In the genomic region with DNA sequence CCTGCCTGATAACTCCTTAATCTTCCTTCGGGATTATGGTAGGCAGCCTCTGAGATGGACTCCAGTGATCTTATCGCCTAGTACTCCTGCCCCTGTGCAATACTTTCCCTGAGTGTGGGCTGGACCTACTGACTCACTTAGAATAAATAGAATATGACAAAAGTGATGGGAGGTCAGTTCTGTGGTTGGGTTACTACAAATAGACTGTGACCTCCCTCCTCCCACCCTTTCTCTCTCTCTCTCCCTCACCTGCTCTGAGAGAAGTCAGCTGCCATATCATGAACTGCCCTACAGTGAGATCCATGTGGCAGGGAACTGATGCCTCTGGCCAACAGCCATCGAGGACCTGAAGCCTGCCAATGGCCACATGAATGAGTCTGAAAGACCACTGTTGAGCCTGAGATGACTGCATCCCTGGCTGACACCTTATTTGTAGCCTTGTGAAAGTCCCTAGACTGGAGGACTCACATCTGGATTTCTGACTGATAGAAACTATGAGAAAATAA, we compare ENCODE assay signal across 10 cellular contexts. TPM values are rescaled to one million over a fixed set of nuclear protein-coding genes. Genes with fewer than 3 reads are reported as not detected.
DNase-seq lines count a peak whose midpoint lies in the region; ATAC-seq, FAIRE-seq and TF ChIP-seq lines count a peak whose summit lies in the region.
"Had no signal": no experiment of that assay in that cellular context is flagged by ENCODE, and none has a peak within 500 bp of the region (broad histone marks: within the 10 kb centered on the region; RNA-seq: fewer than 3 reads in every experiment).

No MANE protein-coding gene starts in this region.

- no peak overlapping the region for H3K27ac Mint-ChIP-seq in GM23338

- H3K4me2 ChIP-seq in PC-9 (0 out of 2 replicates have a peak overlapping the region, but pooled peaks have one; percentile 14), GM23338 (no peak overlapping the region)

- peak in 1 of 2 experiments; percentile 88 for DNase-seq in PC-9
- peak in 3 of 6 donors; percentile 8 to 25 (median 17) for DNase-seq in pancreas
- DNase-seq in NCI-H2029 (lab: John Stamatoyannopoulos, UW), result no peak
- DNase-seq in GM23338 (ENCODE audit: low spot score), result no peak
- no peak for DNase-seq in SKM-1 (lab: John Stamatoyannopoulos, UW; ENCODE audit: unreplicated experiment)
- DNase-seq: NK-92 treated with Interleukin-12 subunit alpha and Interleukin-12 subunit beta, amount 100 ng/mL, for 24 hours had no signal

- BruUV-seq in PC-9 (replicated peaks; lab: Mats Ljungman, UMichigan), result no TSS peak

- H3K79me2 ChIP-seq in PC-9 (ENCODE audit: low read depth) (no peaks in the 10 kb centered on the region), GM23338 (replicated peaks; ENCODE audit: insufficient read depth) (no peaks in the 10 kb centered on the region)

- ATAC-seq in GM19035 (IDR thresholded peaks at IDR 0.05; ENCODE audit: unreplicated experiment) (peak; percentile 82), HG02885 (IDR thresholded peaks at IDR 0.05; ENCODE audit: poor library complexity, unreplicated experiment) (peak; percentile 90), pancreas (peak; percentile 57 to 84 (median 80)), GM23338 (no peak), HG03139 (IDR thresholded peaks at IDR 0.05; ENCODE audit: unreplicated experiment) (no peak)

- TF ChIP-seq CTCF in PC-9 (conservative IDR thresholded peaks at IDR 0.05) (no peak), pancreas (IDR thresholded peaks at IDR 0.05) (no peak), GM23338 (conservative IDR thresholded peaks at IDR 0.05; ENCODE audit: low read depth in 2 of 2) (no peak)

- no peaks in the 10 kb centered on the region for H3K27me3 Mint-ChIP-seq in GM23338 (ENCODE audit: insufficient read depth, low read depth, poor library complexity)

- no peaks in the 10 kb centered on the region for H3K36me3 Mint-ChIP-seq in GM23338 (ENCODE audit: low read depth)

- H4K20me1 ChIP-seq in PC-9 (ENCODE audit: insufficient read depth), result 0 out of 2 replicates have a peak, but pooled peaks cover 3% of the 10 kb centered on the region
- H4K20me1 ChIP-seq in GM23338 (replicated peaks; ENCODE audit: insufficient read depth), result no peaks in the 10 kb centered on the region

- CTCF ChIA-PET in PC-9 (lab: Charles Lee), result no interaction called here

- H3K36me3 ChIP-seq in PC-9 (ENCODE audit: low read depth) (no peaks in the 10 kb centered on the region), pancreas (no peaks in the 10 kb centered on the region), GM23338 (ENCODE audit: insufficient read depth) (no peaks in the 10 kb centered on the region)
- H3K36me3 ChIP-seq: esophagus muscularis mucosa had no signal

- H2AFZ ChIP-seq in PC-9, result no peak overlapping the region
- H2AFZ ChIP-seq in GM23338, result no peak overlapping the region

- 57 to 62% methylated on average over 3 of the region's 3 CpGs for WGBS in pancreas, 2 donors

- 0 out of 2 replicates have a peak, but pooled peaks cover 3% of the 10 kb centered on the region for H3K27me3 ChIP-seq in PC-9 (ENCODE audit: insufficient read depth, low read depth)
- no peaks in the 10 kb centered on the region for H3K27me3 ChIP-seq in pancreas
- peaks cover 10% of the 10 kb centered on the region; the same call in 1 of the 2 replicates for H3K27me3 ChIP-seq in GM23338 (ENCODE audit: insufficient read depth)
- H3K27me3 ChIP-seq: esophagus muscularis mucosa had no signal

- H3K9me3 ChIP-seq in PC-9 (ENCODE audit: insufficient read depth, low read depth) (no peaks in the 10 kb centered on the region), pancreas (no peaks in the 10 kb centered on the region)
- H3K9me3 ChIP-seq: esophagus muscularis mucosa had no signal

- H3K27ac ChIP-seq in PC-9, result no peak overlapping the region
- H3K27ac ChIP-seq in pancreas, result no peak overlapping the region
- H3K27ac ChIP-seq in GM23338 (ENCODE audit: low read depth), result no peak overlapping the region
- H3K27ac ChIP-seq: esophagus muscularis mucosa had no signal

- H3F3A ChIP-seq in PC-9 (ENCODE audit: insufficient read depth, low read depth) (peaks cover 16% of the 10 kb centered on the region), GM23338 (replicated peaks; ENCODE audit: low read depth) (no peaks in the 10 kb centered on the region)

- intact Hi-C loops in PC-9 (cut with micrococcal nuclease; ENCODE audit: unreplicated experiment) (no loop called here), pancreas (cut with DNase I) (no loop called here)

- H3K4me1 ChIP-seq in PC-9 (replicated peaks; ENCODE audit: insufficient read depth) (peaks cover 39% of the 10 kb centered on the region), pancreas (no peaks in the 10 kb centered on the region), GM23338 (ENCODE audit: insufficient read depth) (no peaks in the 10 kb centered on the region)

- H3K4me3 ChIP-seq in PC-9 (no peak overlapping the region), pancreas (no peak overlapping the region), GM23338 (no peak overlapping the region)
- H3K4me3 ChIP-seq: esophagus muscularis mucosa had no signal

- H3K9me2 ChIP-seq in PC-9 (ENCODE audit: insufficient read depth) (no peaks in the 10 kb centered on the region), GM23338 (ENCODE audit: insufficient read depth) (no peaks in the 10 kb centered on the region)

- POLR2A ChIA-PET in PC-9 (lab: Charles Lee; ENCODE audit: unreplicated experiment), result no interaction called here

- no peak for FAIRE-seq in pancreas (lab: Jason Lieb, UNC)

- H3K4me3 Mint-ChIP-seq in GM23338, result no peak overlapping the region

- H3K9me3 Mint-ChIP-seq in GM23338, result no peaks in the 10 kb centered on the region

- H3K4me1 Mint-ChIP-seq in GM23338, result no peaks in the 10 kb centered on the region

TF ChIP-seq in GM23338, 12 proteins besides CTCF, POLR2A, EP300 and RAD21:
- no peak for TF ChIP-seq POLR2AphosphoS5 (IDR thresholded peaks at IDR 0.05; ENCODE audit: low read depth)
- TF ChIP-seq ZNF331 (CRISPR knock-in tag; IDR thresholded peaks at IDR 0.05; ENCODE audit: low read depth), result no peak
- TF ChIP-seq NANOG (IDR thresholded peaks at IDR 0.05; ENCODE audit: borderline replicate concordance), result no peak
- no peak for TF ChIP-seq CREB1 (CRISPR knock-in tag; IDR thresholded peaks at IDR 0.05; ENCODE audit: low read depth)

RNA-seq across cellular contexts. Expression of a gene that starts 31.7 kb away (rescaled TPM):
- total RNA-seq in PC-9 (2021) (not detected in 2 replicates), pancreas (1 to 10 TPM; 1.5 to 5.2 (median 3.7) TPM)
- polyA plus RNA-seq in pancreas (1 to 10 TPM; 1.2 to 3.3 TPM), GM23338 (2016; fragmentation: Nextera tagmentation; extraction: Ambion mirVana) (0.28 and 0.37 TPM in 2 replicates)
- 0.70 and 1.3 TPM in 2 replicates for total RNA-seq in GM23338 (2014; rRNA removed; shearing (Covaris generic))

Comparison
In these comparisons a context has a peak if more than half of its experiments do, and no peak if none do; other contexts are left out.
1. ATAC-seq: peak in GM19035 (single experiment), HG02885 (single experiment) and pancreas (4 of 4); none in GM23338 (single experiment) and HG03139 (single experiment).